Comparison of ENCODE assay signal across 16 cellular contexts in genomic region chr13:73290844-73291243, GRCh38.
"Had no signal": no experiment of that assay in that cellular context is flagged by ENCODE, and none has a peak within 500 bp of the region (broad histone marks: within the 10 kb centered on the region; RNA-seq: fewer than 3 reads in every experiment).

No MANE protein-coding gene starts in this region.

- ATAC-seq: gastroesophageal sphincter; left colon; naive thymus-derived CD4-positive, alpha-beta T cell; stimulated activated naive CD8-positive, alpha-beta T cell treated with anti-CD3 and anti-CD28 coated beads, Interleukin-15, Interleukin-2, amounts not matched to agents 100 U/mL and 50 U/mL, for 24 hours had no signal

- DNase-seq: cortex of kidney; dorsolateral prefrontal cortex; effector CD8-positive, alpha-beta T cell; foreskin fibroblast; glutamatergic neuron; islet precursor cell; left colon; naive thymus-derived CD4-positive, alpha-beta T cell; stimulated activated CD4-positive, alpha-beta T cell treated with anti-CD3 and anti-CD28 coated beads, Interleukin-2, amount 100 ng/mL, for 48 hours; stimulated activated naive CD8-positive, alpha-beta T cell treated with anti-CD3 and anti-CD28 coated beads, Interleukin-15, Interleukin-2, amounts not matched to agents 100 U/mL and 50 U/mL, for 24 hours; tibial artery had no signal

- H3K4me3 Mint-ChIP-seq: central memory CD8-positive, alpha-beta T cell; naive thymus-derived CD4-positive, alpha-beta T cell had no signal

- H3K4me2 ChIP-seq: smooth muscle cell had no signal

- H3K9me3 Mint-ChIP-seq: central memory CD8-positive, alpha-beta T cell had no signal

- H3K36me3 ChIP-seq: esophagus muscularis mucosa, gastroesophageal sphincter, neutrophil, tibial artery had no signal

- H3K4me1 ChIP-seq: esophagus muscularis mucosa, gastroesophageal sphincter, tibial artery had no signal

- H3K9me3 ChIP-seq: esophagus muscularis mucosa, gastroesophageal sphincter, neutrophil, tibial artery had no signal

- H3K27ac ChIP-seq: dorsolateral prefrontal cortex, esophagus muscularis mucosa, gastroesophageal sphincter, neutrophil, tibial artery had no signal

- H3K27ac Mint-ChIP-seq: naive thymus-derived CD4-positive, alpha-beta T cell had no signal

- H3K27me3 Mint-ChIP-seq: central memory CD8-positive, alpha-beta T cell had no signal

- H3K27me3 ChIP-seq: esophagus muscularis mucosa, gastroesophageal sphincter, neutrophil had no signal

- H3K4me3 ChIP-seq: dorsolateral prefrontal cortex, esophagus muscularis mucosa, gastroesophageal sphincter, smooth muscle cell, tibial artery had no signal

- H3K4me1 Mint-ChIP-seq: central memory CD8-positive, alpha-beta T cell had no signal
